In the genomic region with DNA sequence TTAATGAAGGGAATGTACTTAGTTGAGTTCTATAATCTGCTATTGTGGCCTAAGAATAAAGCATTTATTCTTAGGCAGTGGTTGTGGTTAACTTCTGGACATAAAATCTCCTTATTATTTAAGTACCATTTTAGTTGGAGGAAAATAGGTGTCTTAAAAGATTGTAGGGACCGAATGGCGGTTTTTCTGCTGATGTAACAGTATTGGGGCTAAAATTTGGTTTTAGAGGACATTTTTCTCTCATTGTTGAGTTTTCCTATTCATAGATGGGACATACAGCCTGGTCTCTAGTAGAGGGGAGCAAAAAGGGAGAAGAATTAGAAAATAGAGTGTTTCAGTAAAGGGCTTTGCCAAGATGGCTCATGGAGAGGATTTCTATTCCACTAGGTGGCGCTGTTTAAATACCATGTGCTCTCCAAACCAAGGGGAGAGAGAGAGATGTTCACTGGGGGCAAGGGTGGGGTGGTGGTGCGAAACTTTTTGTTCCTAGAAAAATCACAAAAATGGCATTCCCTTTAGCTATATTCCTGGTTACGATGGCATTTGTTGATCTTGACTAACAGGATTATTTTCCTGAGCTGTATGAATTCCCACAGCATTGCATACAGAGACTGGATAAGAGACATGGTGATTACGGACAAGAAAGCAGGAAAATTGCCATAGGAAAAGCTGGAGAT, we compare ENCODE assay signal across 1 cellular context.
TF ChIP-seq lines count a peak whose summit lies in the region.

No MANE protein-coding gene starts in this region.

TF ChIP-seq in K562, 482 proteins besides CTCF, POLR2A, EP300 and RAD21 (continued from another document):
- peak; percentile 72 for TF ChIP-seq SMC3 (conservative IDR thresholded peaks at IDR 0.05; ENCODE audit: insufficient read depth, low read depth, low read length)
- peak in 1 of 2 experiments; percentile 4; a peak in 1 of 4 replicates for TF ChIP-seq RCOR1 (IDR thresholded peaks at IDR 0.05; ENCODE audit: borderline replicate concordance in 1 of 2, low read depth in 2 of 2, low read length in 2 of 2)
- TF ChIP-seq, protein P1, sequence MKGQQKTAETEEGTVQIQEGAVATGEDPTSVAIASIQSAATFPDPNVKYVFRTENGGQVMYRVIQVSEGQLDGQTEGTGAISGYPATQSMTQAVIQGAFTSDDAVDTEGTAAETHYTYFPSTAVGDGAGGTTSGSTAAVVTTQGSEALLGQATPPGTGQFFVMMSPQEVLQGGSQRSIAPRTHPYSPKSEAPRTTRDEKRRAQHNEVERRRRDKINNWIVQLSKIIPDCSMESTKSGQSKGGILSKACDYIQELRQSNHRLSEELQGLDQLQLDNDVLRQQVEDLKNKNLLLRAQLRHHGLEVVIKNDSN (CRISPR knock-in tag; IDR thresholded peaks at IDR 0.05) = peak; percentile 43; the same call in 1 of the 2 replicates
- TF ChIP-seq GTF2E2 (tag; IDR thresholded peaks at IDR 0.05) = 0 out of 2 replicates have a peak, but pooled peaks have one; percentile 40
- TF ChIP-seq ETV6 (IDR thresholded peaks at IDR 0.05; ENCODE audit: borderline replicate concordance in 1 of 2, low read depth in 2 of 2, low read length in 1 of 2) = no peak
- TF ChIP-seq ETV6 (CRISPR knock-in tag; IDR thresholded peaks at IDR 0.05; ENCODE audit: borderline replicate concordance) = no peak
- TF ChIP-seq RHOXF2B (CRISPR knock-in tag; conservative IDR thresholded peaks at IDR 0.05) = no peak
- TF ChIP-seq BRD4 (IDR thresholded peaks at IDR 0.05) = no peak
- TF ChIP-seq, protein P2, sequence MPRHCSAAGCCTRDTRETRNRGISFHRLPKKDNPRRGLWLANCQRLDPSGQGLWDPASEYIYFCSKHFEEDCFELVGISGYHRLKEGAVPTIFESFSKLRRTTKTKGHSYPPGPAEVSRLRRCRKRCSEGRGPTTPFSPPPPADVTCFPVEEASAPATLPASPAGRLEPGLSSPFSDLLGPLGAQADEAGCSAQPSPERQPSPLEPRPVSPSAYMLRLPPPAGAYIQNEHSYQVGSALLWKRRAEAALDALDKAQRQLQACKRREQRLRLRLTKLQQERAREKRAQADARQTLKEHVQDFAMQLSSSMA (CRISPR knock-in tag; IDR thresholded peaks at IDR 0.05) = no peak
- no peak; the same call in 1 of the 2 replicates for TF ChIP-seq TEAD4 (IDR thresholded peaks at IDR 0.05; ENCODE audit: low read length)
- no peak for TF ChIP-seq TEAD4 (CRISPR knock-in tag; IDR thresholded peaks at IDR 0.05; ENCODE audit: borderline replicate concordance)
- TF ChIP-seq, protein P3, sequence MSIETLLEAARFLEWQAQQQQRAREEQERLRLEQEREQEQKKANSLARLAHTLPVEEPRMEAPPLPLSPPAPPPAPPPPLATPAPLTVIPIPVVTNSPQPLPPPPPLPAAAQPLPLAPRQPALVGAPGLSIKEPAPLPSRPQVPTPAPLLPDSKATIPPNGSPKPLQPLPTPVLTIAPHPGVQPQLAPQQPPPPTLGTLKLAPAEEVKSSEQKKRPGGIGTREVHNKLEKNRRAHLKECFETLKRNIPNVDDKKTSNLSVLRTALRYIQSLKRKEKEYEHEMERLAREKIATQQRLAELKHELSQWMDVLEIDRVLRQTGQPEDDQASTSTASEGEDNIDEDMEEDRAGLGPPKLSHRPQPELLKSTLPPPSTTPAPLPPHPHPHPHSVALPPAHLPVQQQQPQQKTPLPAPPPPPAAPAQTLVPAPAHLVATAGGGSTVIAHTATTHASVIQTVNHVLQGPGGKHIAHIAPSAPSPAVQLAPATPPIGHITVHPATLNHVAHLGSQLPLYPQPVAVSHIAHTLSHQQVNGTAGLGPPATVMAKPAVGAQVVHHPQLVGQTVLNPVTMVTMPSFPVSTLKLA (conservative IDR thresholded peaks at IDR 0.05) = peak; percentile 64 to 84
- TF ChIP-seq DPF2 (IDR thresholded peaks at IDR 0.05) = peak; percentile 46; the same call in 1 of the 2 replicates
- TF ChIP-seq POLR2G (IDR thresholded peaks at IDR 0.05; ENCODE audit: low read depth, low read length) = no peak
- 0 out of 2 replicates have a peak, but pooled peaks have one; percentile 31 for TF ChIP-seq FOSL1 (tag; conservative IDR thresholded peaks at IDR 0.05)
- no peak; the same call in 1 of the 2 replicates for TF ChIP-seq ARID1B (IDR thresholded peaks at IDR 0.05)
- no peak for TF ChIP-seq NR2C2 (CRISPR knock-in tag; IDR thresholded peaks at IDR 0.05)
- peak; percentile 37; the same call in 1 of the 2 replicates for TF ChIP-seq NR2C2 (tag; IDR thresholded peaks at IDR 0.05)
- TF ChIP-seq NR4A1 (CRISPR knock-in tag; IDR thresholded peaks at IDR 0.05) = no peak
- TF ChIP-seq NR4A1 (tag; IDR thresholded peaks at IDR 0.05) = peak; percentile 70; the same call in 1 of the 2 replicates
- TF ChIP-seq RAD51 (IDR thresholded peaks at IDR 0.05; ENCODE audit: borderline replicate concordance, low read depth) = peak; percentile 15; the same call in 1 of the 2 replicates
- TF ChIP-seq MAZ (CRISPR knock-in tag; conservative IDR thresholded peaks at IDR 0.05 in 1 of 2, IDR thresholded peaks at IDR 0.05 in 1 of 2) = peak; percentile 38 to 73; a peak in 2 of 4 replicates
- 0 out of 2 replicates have a peak, but pooled peaks have one; percentile 4 for TF ChIP-seq MAFK (IDR thresholded peaks at IDR 0.05; ENCODE audit: low read length)
- TF ChIP-seq MBD2 (IDR thresholded peaks at IDR 0.05; ENCODE audit: borderline replicate concordance, low read depth) = no peak
- 0 out of 4 replicates have a peak, but pooled peaks of 1 of the 2 experiments have one; percentile 14 for TF ChIP-seq TBL1XR1 (IDR thresholded peaks at IDR 0.05; ENCODE audit: low read length in 2 of 2)
- TF ChIP-seq ZNF140 (CRISPR knock-in tag; IDR thresholded peaks at IDR 0.05) = no peak
- no peak for TF ChIP-seq SIRT6 (IDR thresholded peaks at IDR 0.05; ENCODE audit: low read depth, low read length)
- no peak for TF ChIP-seq CEBPG (CRISPR knock-in tag; IDR thresholded peaks at IDR 0.05)
- TF ChIP-seq CEBPG (tag; conservative IDR thresholded peaks at IDR 0.05 in 1 of 2, IDR thresholded peaks at IDR 0.05 in 1 of 2) = no peak
- 0 out of 2 replicates have a peak, but pooled peaks have one; percentile 14 for TF ChIP-seq ETV1 (tag; conservative IDR thresholded peaks at IDR 0.05; ENCODE audit: low read depth)
- TF ChIP-seq SRSF7 (optimal IDR thresholded peaks at IDR 0.05; ENCODE audit: low read depth, low read length) = no peak
- TF ChIP-seq, protein P4, sequence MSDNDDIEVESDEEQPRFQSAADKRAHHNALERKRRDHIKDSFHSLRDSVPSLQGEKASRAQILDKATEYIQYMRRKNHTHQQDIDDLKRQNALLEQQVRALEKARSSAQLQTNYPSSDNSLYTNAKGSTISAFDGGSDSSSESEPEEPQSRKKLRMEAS (CRISPR knock-in tag; IDR thresholded peaks at IDR 0.05) = peak; percentile 82
- no peak for TF ChIP-seq WHSC1 (IDR thresholded peaks at IDR 0.05; ENCODE audit: low read length)
